In genomic region chr4:154024097-154024496, GRCh38 we compare ENCODE assay signal across 16 cellular contexts.
DNase-seq lines count a peak whose midpoint lies in the region; ATAC-seq and TF ChIP-seq lines count a peak whose summit lies in the region.
"Had no signal": no experiment of that assay in that cellular context is flagged by ENCODE, and none has a peak within 500 bp of the region (broad histone marks: within the 10 kb centered on the region; RNA-seq: fewer than 3 reads in every experiment).

No MANE protein-coding gene starts in this region.

- peak; percentile 38 for TF ChIP-seq CTCF in left ventricle myocardium inferior (IDR thresholded peaks at IDR 0.05; ENCODE audit: borderline replicate concordance)
- peak in 1 of 2 donors; percentile 52 for TF ChIP-seq CTCF in right atrium auricular region (IDR thresholded peaks at IDR 0.05)
- TF ChIP-seq CTCF in cardiac fibroblast (IDR thresholded peaks at IDR 0.05; ENCODE audit: low read depth, low read length) = peak; percentile 25
- TF ChIP-seq CTCF in lower leg skin (IDR thresholded peaks at IDR 0.05) = no peak

- H3K27me3 Mint-ChIP-seq in stimulated activated naive CD8-positive, alpha-beta T cell treated with anti-CD3 and anti-CD28 coated beads, Interleukin-15, amount 100 ng/mL, for 72 hours = peaks cover 51% of the 10 kb centered on the region
- H3K27me3 Mint-ChIP-seq: dendritic cell treated with granulocyte-macrophage colony-stimulating factor and Interleukin-4, amounts not matched to agents 40 ng/mL and 50 ng/mL, for 4 days had no signal

- H3K27ac ChIP-seq in left ventricle myocardium inferior (replicated peaks) (no peak overlapping the region), right atrium auricular region (no peak overlapping the region)
- H3K27ac ChIP-seq: spleen had no signal

- no peaks in the 10 kb centered on the region for H3K36me3 ChIP-seq in left ventricle myocardium inferior
- H3K36me3 ChIP-seq in right atrium auricular region = no peaks in the 10 kb centered on the region
- H3K36me3 ChIP-seq: spleen had no signal

- no peak overlapping the region for H3K4me3 ChIP-seq in left ventricle myocardium inferior
- no peak overlapping the region for H3K4me3 ChIP-seq in right atrium auricular region
- no peak overlapping the region for H3K4me3 ChIP-seq in cardiac fibroblast (replicated peaks in 1 of 2; ENCODE audit: low read depth in 2 of 2, low read length in 2 of 2)
- no peak overlapping the region for H3K4me3 ChIP-seq in lower leg skin (ENCODE audit: low read depth, poor library complexity, severe bottlenecking)
- H3K4me3 ChIP-seq: spleen had no signal

- no peak overlapping the region for H3K27ac Mint-ChIP-seq in stimulated activated naive CD8-positive, alpha-beta T cell treated with anti-CD3 and anti-CD28 coated beads, Interleukin-15, amount 100 ng/mL, for 72 hours
- H3K27ac Mint-ChIP-seq: activated naive CD8-positive, alpha-beta T cell; dendritic cell treated with granulocyte-macrophage colony-stimulating factor and Interleukin-4, amounts not matched to agents 40 ng/mL and 50 ng/mL, for 4 days; nephron progenitor cell had no signal

- H3K4me1 ChIP-seq in left ventricle myocardium inferior (no peaks in the 10 kb centered on the region), right atrium auricular region (no peaks in the 10 kb centered on the region)
- H3K4me1 ChIP-seq: spleen had no signal

- peak; percentile 57 for ATAC-seq in stimulated activated naive CD8-positive, alpha-beta T cell treated with anti-CD3 and anti-CD28 coated beads, Interleukin-15, amount 100 ng/mL, for 72 hours

- H3K9me3 ChIP-seq in left ventricle myocardium inferior (replicated peaks) = no peaks in the 10 kb centered on the region
- H3K9me3 ChIP-seq in right atrium auricular region = no peaks in the 10 kb centered on the region
- H3K9me3 ChIP-seq: spleen had no signal

- TF ChIP-seq POLR2A in lower leg skin (IDR thresholded peaks at IDR 0.05) = no peak

- H3K9me3 Mint-ChIP-seq in stimulated activated naive CD8-positive, alpha-beta T cell treated with anti-CD3 and anti-CD28 coated beads, Interleukin-15, amount 100 ng/mL, for 72 hours = no peaks in the 10 kb centered on the region
- H3K9me3 Mint-ChIP-seq: dendritic cell treated with granulocyte-macrophage colony-stimulating factor and Interleukin-4, amounts not matched to agents 40 ng/mL and 50 ng/mL, for 4 days; nephron progenitor cell had no signal

- H3K27me3 ChIP-seq in left ventricle myocardium inferior (ENCODE audit: low read depth) (peaks cover 20% of the 10 kb centered on the region), right atrium auricular region (no peaks in the 10 kb centered on the region)

- no peaks in the 10 kb centered on the region for H3K4me1 Mint-ChIP-seq in stimulated activated naive CD8-positive, alpha-beta T cell treated with anti-CD3 and anti-CD28 coated beads, Interleukin-15, amount 100 ng/mL, for 72 hours

- intact Hi-C loops in left ventricle myocardium inferior (cut with micrococcal nuclease) (loop anchor here (10.0 kb wide), 1 partner anchor 229 kb away; no protein-coding TSS in a partner anchor), lower leg skin (cut with DNase I; ENCODE audit: low total_unique reads) (no loop called here)

- no peak for DNase-seq in left ventricle myocardium inferior
- no peak for DNase-seq in right atrium auricular region (ENCODE audit: low spot score)
- DNase-seq in NOMO-1 (lab: John Stamatoyannopoulos, UW; ENCODE audit: unreplicated experiment in 2 of 2) = peak; percentile 45 to 59
- peak in 1 of 2 donors; percentile 22 for DNase-seq in cardiac fibroblast (ENCODE audit: low read depth in 2 of 2)
- peak in 1 of 2 donors; percentile 22 for DNase-seq in stimulated activated naive CD8-positive, alpha-beta T cell treated with anti-CD3 and anti-CD28 coated beads, Interleukin-15, amount 100 ng/mL, for 72 hours
- DNase-seq in lower leg skin (ENCODE audit: low spot score in 2 of 2) = no peak
- no peak for DNase-seq in DMS 273 treated with DMSO at 0.1 percent for 48 hours (lab: John Stamatoyannopoulos, UW)
- no peak for DNase-seq in GF-D8 (lab: John Stamatoyannopoulos, UW)
- DNase-seq: activated CD8-positive, alpha-beta memory T cell treated with anti-CD3 and anti-CD28 coated beads for 24 hours; GDM1; KBM-7; NCI-H446; nephron progenitor cell; spleen had no signal

- H3K4me3 Mint-ChIP-seq in stimulated activated naive CD8-positive, alpha-beta T cell treated with anti-CD3 and anti-CD28 coated beads, Interleukin-15, amount 100 ng/mL, for 72 hours = no peak overlapping the region
- H3K4me3 Mint-ChIP-seq: activated naive CD8-positive, alpha-beta T cell; dendritic cell treated with granulocyte-macrophage colony-stimulating factor and Interleukin-4, amounts not matched to agents 40 ng/mL and 50 ng/mL, for 4 days; nephron progenitor cell had no signal

- 34 to 59% methylated on average over 6 of the region's 6 CpGs for WGBS in lower leg skin, 2 donors

Comparison
In these comparisons a context has a peak if more than half of its experiments do, and no peak if none do; other contexts are left out.
1. DNase-seq: peak in NOMO-1 (2 of 2); none in left ventricle myocardium inferior (single experiment), right atrium auricular region (single experiment), lower leg skin (0 of 2), DMS 273 treated with DMSO at 0.1 percent for 48 hours (single experiment) and GF-D8 (single experiment).
2. CTCF ChIP-seq: peak in left ventricle myocardium inferior (single experiment) and cardiac fibroblast (single experiment); none in lower leg skin (0 of 3).